19 cellular contexts compared by ENCODE assay signal in the genomic region with DNA sequence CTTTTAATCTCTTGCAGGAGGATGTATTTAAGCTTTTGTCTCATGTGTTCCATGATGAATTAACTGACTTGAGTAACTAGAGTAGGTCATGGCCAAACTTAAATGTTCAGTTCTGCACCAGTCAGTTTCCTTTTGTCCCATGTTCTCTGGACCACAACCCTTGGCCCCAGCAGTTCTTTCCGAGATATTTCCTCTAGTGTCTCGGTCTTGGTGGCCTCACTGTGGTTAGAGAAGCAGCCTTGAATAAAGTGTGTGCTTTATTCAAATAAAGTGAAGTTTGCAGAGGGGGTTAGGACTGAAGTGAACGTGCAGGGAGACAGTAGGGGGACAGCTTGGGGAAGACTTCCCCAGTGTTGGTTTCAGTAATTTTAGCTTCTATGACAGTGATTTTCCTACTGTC. TPM values are rescaled to one million over a fixed set of nuclear protein-coding genes. Genes with fewer than 3 reads are reported as not detected.
A peak's percentile ranks its signal among the peaks of the same experiment; 100 is the strongest.
DNase-seq lines count a peak whose midpoint lies in the region; ATAC-seq lines count a peak whose summit lies in the region.
"Had no signal": no experiment of that assay in that cellular context is flagged by ENCODE, and none has a peak within 500 bp of the region (broad histone marks: within the 10 kb centered on the region; RNA-seq: fewer than 3 reads in every experiment).

No MANE protein-coding gene starts in this region.

- H3K4me1 Mint-ChIP-seq in activated T-helper 1 cell treated with anti-CD3 and anti-CD28 coated beads, Interleukin-12 subunit alpha, Interleukin-12 subunit beta, Interleukin-2, Interleukin-4 antibody, amounts not matched to agents 30 ng/mL and 10 ng/mL and 1 ng/mL, durations not matched to agents 14 hours and 24 hours and 36 hours (ENCODE audit: low read depth) = peaks cover 34% of the 10 kb centered on the region
- H3K4me1 Mint-ChIP-seq: nephron had no signal

- H3K27ac Mint-ChIP-seq in activated T-helper 1 cell treated with anti-CD3 and anti-CD28 coated beads, Interleukin-12 subunit alpha, Interleukin-12 subunit beta, Interleukin-2, Interleukin-4 antibody, amounts not matched to agents 30 ng/mL and 10 ng/mL and 1 ng/mL, durations not matched to agents 14 hours and 24 hours and 36 hours = peak overlapping the region; percentile 87
- H3K27ac Mint-ChIP-seq: nephron had no signal

- H3K4me3 Mint-ChIP-seq in activated T-helper 1 cell treated with anti-CD3 and anti-CD28 coated beads, Interleukin-12 subunit alpha, Interleukin-12 subunit beta, Interleukin-2, Interleukin-4 antibody, amounts not matched to agents 30 ng/mL and 10 ng/mL and 1 ng/mL, durations not matched to agents 14 hours and 24 hours and 36 hours = peak overlapping the region; percentile 15
- H3K4me3 Mint-ChIP-seq: nephron had no signal

- intact Hi-C loops in activated T-helper 1 cell treated with anti-CD3 and anti-CD28 coated beads, Interleukin-12 subunit alpha, Interleukin-12 subunit beta, Interleukin-2, Interleukin-4 antibody, amounts not matched to agents 30 ng/mL and 10 ng/mL and 1 ng/mL, durations not matched to agents 14 hours and 24 hours and 36 hours (cut with micrococcal nuclease) = loop anchor here (1.0 to 5.0 kb wide), 4 partner anchors 9 to 101 kb away; partner anchors contain the start of genes ZNF212 and ZNF398

- no peaks in the 10 kb centered on the region for H3K9me3 Mint-ChIP-seq in activated T-helper 1 cell treated with anti-CD3 and anti-CD28 coated beads, Interleukin-12 subunit alpha, Interleukin-12 subunit beta, Interleukin-2, Interleukin-4 antibody, amounts not matched to agents 30 ng/mL and 10 ng/mL and 1 ng/mL, durations not matched to agents 14 hours and 24 hours and 36 hours

- DNase-seq in activated T-cell treated with anti-CD3 and anti-CD28 coated beads for 24 hours (ENCODE audit: low read depth) (peak; percentile 25), activated T-cell treated with anti-CD3 and anti-CD28 coated beads for 4 hours (no peak), NCI-H1694 (lab: John Stamatoyannopoulos, UW) (no peak), amniotic stem cell (lab: John Stamatoyannopoulos, UW) (no peak), hippocampal formation (lab: John Stamatoyannopoulos, UW) (no peak)
- no peak for DNase-seq in activated T-helper 1 cell treated with anti-CD3 and anti-CD28 coated beads, Interleukin-12 subunit alpha, Interleukin-12 subunit beta, Interleukin-2, Interleukin-4 antibody, amounts not matched to agents 30 ng/mL and 10 ng/mL and 1 ng/mL, durations not matched to agents 14 hours and 24 hours and 36 hours (ENCODE audit: low spot score)
- peak; percentile 57 for DNase-seq in stimulated activated CD8-positive, alpha-beta memory T cell treated with anti-CD3 and anti-CD28 coated beads, Interleukin-4, amount 100 ng/mL, for 48 hours
- DNase-seq: amygdala, Caco-2, gastrocnemius medialis, GDM1, lower lobe of right lung, NCI-H1694 treated with DMSO at 0.1 percent for 48 hours, NCI-H524, retina, SW 1271 had no signal

- H3K36me3 Mint-ChIP-seq in activated T-helper 1 cell treated with anti-CD3 and anti-CD28 coated beads, Interleukin-12 subunit alpha, Interleukin-12 subunit beta, Interleukin-2, Interleukin-4 antibody, amounts not matched to agents 30 ng/mL and 10 ng/mL and 1 ng/mL, durations not matched to agents 14 hours and 24 hours and 36 hours (ENCODE audit: low read depth) = peaks cover 22% of the 10 kb centered on the region

- no peaks in the 10 kb centered on the region for H3K27me3 Mint-ChIP-seq in activated T-helper 1 cell treated with anti-CD3 and anti-CD28 coated beads, Interleukin-12 subunit alpha, Interleukin-12 subunit beta, Interleukin-2, Interleukin-4 antibody, amounts not matched to agents 30 ng/mL and 10 ng/mL and 1 ng/mL, durations not matched to agents 14 hours and 24 hours and 36 hours (ENCODE audit: insufficient read depth)

- peak; percentile 34 for ATAC-seq in HG02610 (IDR thresholded peaks at IDR 0.05; ENCODE audit: unreplicated experiment)
- ATAC-seq: gastrocnemius medialis, lower lobe of right lung, Panc1 had no signal

RNA-seq across cellular contexts. Expression of gene ZNF212, which starts 9.3 kb away (rescaled TPM):
- total RNA-seq in activated T-helper 1 cell treated with anti-CD3 and anti-CD28 coated beads, Interleukin-12 subunit alpha, Interleukin-12 subunit beta, Interleukin-2, Interleukin-4 antibody, amounts not matched to agents 30 ng/mL and 10 ng/mL and 1 ng/mL, durations not matched to agents 14 hours and 24 hours and 36 hours = 15.0 and 17.8 TPM in 2 replicates

RNA-seq across cellular contexts. Expression of gene ZNF783, which starts 13.2 kb away (rescaled TPM):
- total RNA-seq in activated T-helper 1 cell treated with anti-CD3 and anti-CD28 coated beads, Interleukin-12 subunit alpha, Interleukin-12 subunit beta, Interleukin-2, Interleukin-4 antibody, amounts not matched to agents 30 ng/mL and 10 ng/mL and 1 ng/mL, durations not matched to agents 14 hours and 24 hours and 36 hours = 24.1 and 25.6 TPM in 2 replicates

RNA-seq across cellular contexts. Expression of gene ZNF282, which starts 53.4 kb away (rescaled TPM):
- 49.4 and 55.8 TPM in 2 replicates for total RNA-seq in activated T-helper 1 cell treated with anti-CD3 and anti-CD28 coated beads, Interleukin-12 subunit alpha, Interleukin-12 subunit beta, Interleukin-2, Interleukin-4 antibody, amounts not matched to agents 30 ng/mL and 10 ng/mL and 1 ng/mL, durations not matched to agents 14 hours and 24 hours and 36 hours

Comparison
In these comparisons a context has a peak if more than half of its experiments do, and no peak if none do; other contexts are left out.
1. DNase-seq: peak in activated T-cell treated with anti-CD3 and anti-CD28 coated beads for 24 hours (single experiment) and stimulated activated CD8-positive, alpha-beta memory T cell treated with anti-CD3 and anti-CD28 coated beads, Interleukin-4, amount 100 ng/mL, for 48 hours (single experiment); none in activated T-cell treated with anti-CD3 and anti-CD28 coated beads for 4 hours (single experiment), activated T-helper 1 cell treated with anti-CD3 and anti-CD28 coated beads, Interleukin-12 subunit alpha, Interleukin-12 subunit beta, Interleukin-2, Interleukin-4 antibody, amounts not matched to agents 30 ng/mL and 10 ng/mL and 1 ng/mL, durations not matched to agents 14 hours and 24 hours and 36 hours (single experiment), NCI-H1694 (single experiment), amniotic stem cell (single experiment) and hippocampal formation (0 of 2).